ENCODE assay signal across 26 cellular contexts in genomic region chr5:95969055-95969454, GRCh38.
"Had no signal": no experiment of that assay in that cellular context is flagged by ENCODE, and none has a peak within 500 bp of the region (broad histone marks: within the 10 kb centered on the region; RNA-seq: fewer than 3 reads in every experiment).

No MANE protein-coding gene starts in this region.

- H3K9me3 Mint-ChIP-seq: natural killer cell had no signal

- H3K9me3 ChIP-seq: lower lobe of right lung, pancreas, prostate gland, sigmoid colon, suprapubic skin, thoracic aorta, upper lobe of left lung, vagina had no signal

- H3K27ac ChIP-seq: heart left ventricle, lower lobe of right lung, neural progenitor cell, pancreas, prostate gland, sigmoid colon, suprapubic skin, thoracic aorta, tibial nerve, upper lobe of left lung, vagina had no signal

- H3K27me3 ChIP-seq: heart left ventricle, neural progenitor cell, pancreas, sigmoid colon, stomach, suprapubic skin, tibial nerve, upper lobe of left lung, vagina had no signal

- DNase-seq: heart left ventricle; islet precursor cell; left ventricle myocardium superior; lower lobe of right lung; naive B cell; natural killer cell; nephron progenitor cell; pancreas; posterior cingulate gyrus; retina; right cardiac atrium; sigmoid colon; stimulated activated CD4-positive, alpha-beta T cell treated with anti-CD3 and anti-CD28 coated beads, Interleukin-12 subunit alpha, Interleukin-12 subunit beta, amount 100 ng/mL, for 4 hours; stimulated activated CD4-positive, alpha-beta T cell treated with anti-CD3 and anti-CD28 coated beads, Interleukin-15, amount 100 ng/mL, for 24 hours; stimulated activated CD4-positive, alpha-beta T cell treated with anti-CD3 and anti-CD28 coated beads, Interleukin-2, amount 100 ng/mL, for 24 hours; stimulated activated CD4-positive, alpha-beta T cell treated with anti-CD3 and anti-CD28 coated beads, Interleukin-4, amount 100 ng/mL, for 1 hour; stimulated activated naive B cell treated with anti-CD40 and anti-IgM and Interleukin-4, amounts not matched to agents 10 μg/mL and 1 μg/mL and 100 μg/mL, for 72 hours; stimulated activated naive CD8-positive, alpha-beta T cell treated with anti-CD3 and anti-CD28 coated beads, Interleukin-15, Interleukin-2, amounts not matched to agents 100 U/mL and 50 U/mL, for 24 hours; stomach; upper lobe of left lung had no signal

- H3K4me1 ChIP-seq: lower lobe of right lung, neural progenitor cell, prostate gland, sigmoid colon, suprapubic skin, tibial nerve, upper lobe of left lung, vagina had no signal

- H3K4me1 Mint-ChIP-seq: naive B cell; nephron progenitor cell; neural progenitor cell; stimulated activated naive B cell treated with anti-CD40 and anti-IgM and Interleukin-4, amounts not matched to agents 10 μg/mL and 1 μg/mL and 100 μg/mL, for 72 hours had no signal

- H3K4me3 Mint-ChIP-seq: naive B cell; natural killer cell; nephron progenitor cell; neural progenitor cell; stimulated activated naive B cell treated with anti-CD40 and anti-IgM and Interleukin-4, amounts not matched to agents 10 μg/mL and 1 μg/mL and 100 μg/mL, for 72 hours had no signal

- H3K36me3 Mint-ChIP-seq: naive B cell; natural killer cell; neural progenitor cell; stimulated activated naive B cell treated with anti-CD40 and anti-IgM and Interleukin-4, amounts not matched to agents 10 μg/mL and 1 μg/mL and 100 μg/mL, for 72 hours had no signal

- H3K4me2 ChIP-seq: neural progenitor cell had no signal

- H3K36me3 ChIP-seq: heart left ventricle, lower lobe of right lung, neural progenitor cell, pancreas, prostate gland, sigmoid colon, stomach, suprapubic skin, thoracic aorta, tibial nerve, upper lobe of left lung, vagina had no signal

- FAIRE-seq: pancreas had no signal

- H3K4me3 ChIP-seq: heart left ventricle, lower lobe of right lung, neural progenitor cell, pancreas, prostate gland, sigmoid colon, stomach, suprapubic skin, thoracic aorta, tibial nerve, upper lobe of left lung, vagina had no signal

- H3K9ac ChIP-seq: neural progenitor cell had no signal

- H2AFZ ChIP-seq: neural progenitor cell had no signal

- H3K27ac Mint-ChIP-seq: naive B cell; natural killer cell; nephron progenitor cell; neural progenitor cell; stimulated activated naive B cell treated with anti-CD40 and anti-IgM and Interleukin-4, amounts not matched to agents 10 μg/mL and 1 μg/mL and 100 μg/mL, for 72 hours had no signal
